ENCODE assay signal across 26 cellular contexts in genomic region chr5:106691701-106692100, GRCh38.
DNase-seq lines count a peak whose midpoint lies in the region; ATAC-seq and TF ChIP-seq lines count a peak whose summit lies in the region.
"Had no signal": no experiment of that assay in that cellular context is flagged by ENCODE, and none has a peak within 500 bp of the region (broad histone marks: within the 10 kb centered on the region; RNA-seq: fewer than 3 reads in every experiment).

No MANE protein-coding gene starts in this region.

- CTCF ChIA-PET in PC-3 (lab: Charles Lee) = no interaction called here

- intact Hi-C loops in PC-3 (cut with micrococcal nuclease) = no loop called here

- H3K9me2 ChIP-seq in PC-3 (replicated peaks; ENCODE audit: low read length) = no peaks in the 10 kb centered on the region

- no peak overlapping the region for H3K4me3 ChIP-seq in ACC112 (ENCODE audit: low read depth, low read length)
- no peak overlapping the region for H3K4me3 ChIP-seq in PC-3 (ENCODE audit: low read length)
- H3K4me3 ChIP-seq in choroid plexus epithelial cell (ENCODE audit: low read depth, low read length) = no peak overlapping the region

- TF ChIP-seq CTCF in PC-3 (conservative IDR thresholded peaks at IDR 0.05; ENCODE audit: low read depth, low read length) (no peak), choroid plexus epithelial cell (conservative IDR thresholded peaks at IDR 0.05; ENCODE audit: low read depth, low read length) (no peak)

- H3K9ac ChIP-seq in PC-3 (ENCODE audit: low read length) = no peak overlapping the region
- H3K9ac ChIP-seq: KMS-11 had no signal

- ATAC-seq in PC-3 = peak; percentile 89
- ATAC-seq in GM21367 (IDR thresholded peaks at IDR 0.05; ENCODE audit: unreplicated experiment) = no peak
- no peak for ATAC-seq in HG02759 (IDR thresholded peaks at IDR 0.05; ENCODE audit: unreplicated experiment)

- H3K9me3 ChIP-seq in PC-3 (ENCODE audit: low read length) = no peaks in the 10 kb centered on the region

- no peak overlapping the region for H3K27ac ChIP-seq in ACC112 (ENCODE audit: low read depth, low read length)
- no peak overlapping the region for H3K27ac ChIP-seq in PC-3 (ENCODE audit: low read length)
- H3K27ac ChIP-seq: C4-2B, KMS-11 had no signal

- no peak overlapping the region for H3K4me2 ChIP-seq in PC-3 (ENCODE audit: low read length)
- H3K4me2 ChIP-seq: KMS-11 had no signal

- peak; percentile 35 for DNase-seq in PC-3
- DNase-seq in choroid plexus epithelial cell (ENCODE audit: low read depth) = peak; percentile 10
- DNase-seq in iris pigment epithelial cell (ENCODE audit: low read depth) = peak; percentile 0
- DNase-seq in medulla oblongata (ENCODE audit: extremely low spot score) = no peak
- no peak for DNase-seq in activated CD4-positive, alpha-beta T cell treated with anti-CD3 and anti-CD28 coated beads for 48 hours
- DNase-seq: 8988T; Calu3; CD8-positive, alpha-beta memory T cell; DMS153; GDM1; H9; IMR-90; MV-4-11; NCI-H1105 treated with DMSO at 0.1 percent for 48 hours; NCI-H1694; NCI-H2081; NCI-H2171; NCI-H345; NCI-H524; NCI-H82; Right ventricle myocardium superior had no signal

- peaks cover 3% of the 10 kb centered on the region for H3K4me1 ChIP-seq in ACC112 (ENCODE audit: control insufficient read depth, insufficient read depth, low read length, unreplicated experiment)
- no peaks in the 10 kb centered on the region for H3K4me1 ChIP-seq in PC-3 (ENCODE audit: insufficient read depth, low read length)

- BruUV-seq in PC-3 (replicated peaks; lab: Mats Ljungman, UMichigan) = no TSS peak

- no peaks in the 10 kb centered on the region for H3F3A ChIP-seq in PC-3 (ENCODE audit: low read length, unreplicated experiment)

- POLR2A ChIA-PET in PC-3 (lab: Charles Lee; ENCODE audit: unreplicated experiment) = no interaction called here

- no peaks in the 10 kb centered on the region for H4K20me1 ChIP-seq in PC-3 (ENCODE audit: low read length)

- H3K79me2 ChIP-seq in ACC112 (ENCODE audit: control insufficient read depth, insufficient read depth, low read length, unreplicated experiment) (no peaks in the 10 kb centered on the region), PC-3 (ENCODE audit: low read length) (no peaks in the 10 kb centered on the region)

- H3K27me3 ChIP-seq in ACC112 (ENCODE audit: insufficient read depth, low read length) (no peaks in the 10 kb centered on the region), PC-3 (ENCODE audit: low read length) (no peaks in the 10 kb centered on the region)

- H3K36me3 ChIP-seq in ACC112 (ENCODE audit: insufficient read depth, low read length) (no peaks in the 10 kb centered on the region), PC-3 (ENCODE audit: low read depth, low read length) (no peaks in the 10 kb centered on the region)

- H2AFZ ChIP-seq in ACC112 (ENCODE audit: low read length, unreplicated experiment) (peak overlapping the region; percentile 92), PC-3 (ENCODE audit: low read length) (no peak overlapping the region)

Comparison
In these comparisons a context has a peak if more than half of its experiments do, and no peak if none do; other contexts are left out.
1. DNase-seq: peak in PC-3 (single experiment), choroid plexus epithelial cell (single experiment) and iris pigment epithelial cell (single experiment); none in medulla oblongata (single experiment) and activated CD4-positive, alpha-beta T cell treated with anti-CD3 and anti-CD28 coated beads for 48 hours (single experiment).